8 cellular contexts compared by ENCODE assay signal in the genomic region with DNA sequence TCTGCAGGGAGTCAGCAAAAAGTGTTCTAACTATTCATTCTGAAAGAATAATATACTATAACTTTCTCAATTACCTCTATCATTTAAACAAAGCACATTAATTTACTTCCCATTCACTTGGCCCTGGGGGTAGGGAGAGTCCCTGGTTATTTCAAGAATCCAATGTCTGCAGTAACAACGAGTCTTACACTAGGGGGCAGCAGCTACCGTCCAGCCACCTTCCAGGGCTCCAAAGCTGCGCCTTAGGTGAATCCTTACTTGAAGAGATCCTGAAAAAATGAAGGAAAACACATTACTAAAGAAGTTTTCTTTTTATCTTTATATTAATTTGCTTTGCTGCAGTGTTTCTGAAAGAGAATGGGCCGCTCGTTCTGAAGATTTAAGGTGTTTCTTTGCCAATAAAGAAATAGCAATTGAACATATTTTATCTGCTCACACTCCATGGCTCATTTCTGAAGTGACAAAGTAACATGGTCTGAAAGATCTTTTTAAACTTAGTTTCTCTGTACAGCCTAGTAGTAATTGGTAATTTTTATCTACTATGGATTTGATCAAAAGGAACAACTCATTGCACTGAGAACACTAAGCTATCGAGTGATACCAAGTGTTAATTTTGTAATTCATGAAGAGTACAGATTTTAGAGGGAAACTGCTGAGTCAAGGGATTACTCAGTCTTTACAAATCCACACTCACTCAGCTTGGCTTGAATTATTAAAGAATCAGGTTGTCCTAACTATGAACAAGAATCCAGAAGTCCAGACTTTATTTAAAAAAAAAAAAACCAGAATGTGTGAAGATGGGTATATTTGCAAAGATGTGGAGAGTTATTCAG. TPM values are rescaled to one million over a fixed set of nuclear protein-coding genes. Genes with fewer than 3 reads are reported as not detected.
DNase-seq lines count a peak whose midpoint lies in the region; ATAC-seq and TF ChIP-seq lines count a peak whose summit lies in the region.

No MANE protein-coding gene starts in this region.

- ATAC-seq in GM19395 (IDR thresholded peaks at IDR 0.05; ENCODE audit: unreplicated experiment) (peak; percentile 79), IMR-90 (ENCODE audit: low read depth) (peak; percentile 99), Panc1 (peak; percentile 99)

- in situ Hi-C loops in IMR-90 (cut with MboI; ENCODE audit: low sequenced_read_pairs) (no loop called here), Panc1 (cut with HindIII; ENCODE audit: low pct_unique_long_range_greater_than_20kb, low sequenced_read_pairs) (no loop called here)

- H2BK5ac ChIP-seq in IMR-90 (ENCODE audit: low read depth, low read length, poor library complexity, severe bottlenecking): no peak overlapping the region

- H3K4me1 Mint-ChIP-seq in neural crest cell: no peaks in the 10 kb centered on the region

- H2AK5ac ChIP-seq in IMR-90 (ENCODE audit: low read depth, low read length): no peak overlapping the region

- no peak overlapping the region for H3K18ac ChIP-seq in IMR-90 (ENCODE audit: low read depth, low read length)

- H3K27me3 ChIP-seq in IMR-90 (ENCODE audit: control insufficient read depth, insufficient read depth, low read length): no peaks in the 10 kb centered on the region
- H3K27me3 ChIP-seq in Panc1 (ENCODE audit: control insufficient read depth, insufficient read depth, low read length): no peaks in the 10 kb centered on the region
- no peaks in the 10 kb centered on the region for H3K27me3 ChIP-seq in fibroblast of lung (ENCODE audit: control insufficient read depth, insufficient read depth, low read length)
- H3K27me3 ChIP-seq in tibial artery: no peaks in the 10 kb centered on the region

- CTCF ChIA-PET in IMR-90 (lab: Yijun Ruan, JAX): interaction anchor here (0.6 to 1.5 kb wide), 9 partner anchors 10 to 1189 kb away, joined by 3 to 5 read pairs (median 3); no protein-coding TSS in a partner anchor
- CTCF ChIA-PET in Panc1 (lab: Charles Lee): interaction anchor here (0.6 to 1.6 kb wide), 11 partner anchors 16 to 1272 kb away, joined by 3 to 7 read pairs (median 4); no protein-coding TSS in a partner anchor

- no peak overlapping the region for H3K27ac Mint-ChIP-seq in neural crest cell (ENCODE audit: unreplicated experiment)

- no peak overlapping the region for H2BK20ac ChIP-seq in IMR-90 (ENCODE audit: low read depth, low read length)

- H3K4ac ChIP-seq in IMR-90 (ENCODE audit: low read depth, low read length): no peak overlapping the region

- dilution Hi-C loops in IMR-90 (cut with HindIII; ENCODE audit: low sequenced_read_pairs, unreplicated experiment): no loop called here

- H3K4me2 ChIP-seq in IMR-90 (ENCODE audit: low read depth, low read length) (no peak overlapping the region), fibroblast of lung (ENCODE audit: extremely low read depth, insufficient read depth, low read length) (no peak overlapping the region)

- H3K4me1 ChIP-seq in IMR-90 (ENCODE audit: control insufficient read depth, insufficient read depth, low read length) (no peaks in the 10 kb centered on the region), Panc1 (ENCODE audit: control insufficient read depth, insufficient read depth, low read length) (peaks cover 36% of the 10 kb centered on the region), fibroblast of lung (ENCODE audit: control insufficient read depth, extremely low read depth, insufficient read depth, low read length) (peaks cover 2% of the 10 kb centered on the region), tibial artery (no peaks in the 10 kb centered on the region)

- WGBS in IMR-90 (ENCODE audit: extremely low coverage in 2 of 2, insufficient read length in 1 of 2), 2 experiments: no CpG with 5 or more reads among the region's 6 CpGs

- H4K5ac ChIP-seq in IMR-90 (ENCODE audit: low read depth, low read length): no peak overlapping the region

- DNase-seq in C1 segment of cervical spinal cord (lab: John Stamatoyannopoulos, UW) (peak in 12 of 14 donors; percentile 13 to 70 (median 56)), IMR-90 (peak; percentile 76), Panc1 (ENCODE audit: low read depth, low spot score) (peak; percentile 86), fibroblast of lung (ENCODE audit: low read depth in 2 of 2) (peak; percentile 71 to 81), neural crest cell (ENCODE audit: low read depth, low spot score) (peak; percentile 53), tibial artery (peak; percentile 54 to 84)
- peak; percentile 53 for DNase-seq in activated T-cell treated with anti-CD3 and anti-CD28 coated beads, Interleukin-2, amount 50 U/mL, for 1 hour

- TF ChIP-seq RAD21 in IMR-90 (IDR thresholded peaks at IDR 0.05; ENCODE audit: low read length): peak; percentile 94

- no peaks in the 10 kb centered on the region for H3K79me1 ChIP-seq in IMR-90 (ENCODE audit: low read depth in 1 of 2, low read length in 2 of 2)

- no peak overlapping the region for H3K14ac ChIP-seq in IMR-90 (replicated peaks; ENCODE audit: low read depth, low read length)

- H4K91ac ChIP-seq in IMR-90 (ENCODE audit: insufficient read depth, low read depth, low read length): no peak overlapping the region

- H3K56ac ChIP-seq in IMR-90 (ENCODE audit: extremely low read depth, insufficient read depth, low read length): no peak overlapping the region

- 0 out of 2 replicates have a peak, but pooled peaks have one; percentile 41 for TF ChIP-seq POLR2A in IMR-90 (IDR thresholded peaks at IDR 0.05; ENCODE audit: low read depth, low read length)

- H3K23ac ChIP-seq in IMR-90 (ENCODE audit: low read depth, low read length): no peak overlapping the region

- H3K27ac ChIP-seq in IMR-90 (ENCODE audit: insufficient read depth, low read length): no peak overlapping the region
- peak overlapping the region; percentile 91 for H3K27ac ChIP-seq in Panc1 (ENCODE audit: low read length)
- H3K27ac ChIP-seq in fibroblast of lung (ENCODE audit: insufficient read depth, low read length): no peak overlapping the region
- H3K27ac ChIP-seq in tibial artery: no peak overlapping the region

- no peaks in the 10 kb centered on the region for H3K36me3 Mint-ChIP-seq in neural crest cell (ENCODE audit: low read depth)

- H3K9ac ChIP-seq in IMR-90 (ENCODE audit: low read depth, low read length) (no peak overlapping the region), fibroblast of lung (ENCODE audit: insufficient read depth, low read length) (no peak overlapping the region)

- no peak overlapping the region for H2BK120ac ChIP-seq in IMR-90 (ENCODE audit: low read depth, low read length)

- BruUV-seq in IMR-90 (replicated peaks; lab: Mats Ljungman, UMichigan) (no TSS peak), Panc1 (replicated peaks; lab: Mats Ljungman, UMichigan) (no TSS peak)

- H3K9me1 ChIP-seq in IMR-90 (ENCODE audit: insufficient read depth, low read length): peaks cover 3% of the 10 kb centered on the region; the same call in 1 of the 2 replicates

- no peaks in the 10 kb centered on the region for H3K79me2 ChIP-seq in fibroblast of lung (ENCODE audit: control insufficient read depth, insufficient read depth, low read length)

- no peak overlapping the region for H3K4me3 Mint-ChIP-seq in neural crest cell

- no peaks in the 10 kb centered on the region for H3K27me3 Mint-ChIP-seq in neural crest cell (ENCODE audit: low read depth)

- no peak overlapping the region for H4K8ac ChIP-seq in IMR-90 (ENCODE audit: low read depth in 2 of 2, low read length in 2 of 2)

- no peaks in the 10 kb centered on the region for H4K20me1 ChIP-seq in IMR-90 (ENCODE audit: insufficient read depth, low read length)
- H4K20me1 ChIP-seq in fibroblast of lung (ENCODE audit: control insufficient read depth, extremely low read depth, insufficient read depth, low read length): no peaks in the 10 kb centered on the region

- H3K9me3 ChIP-seq in IMR-90 (ENCODE audit: control insufficient read depth, insufficient read depth, low read length): no peaks in the 10 kb centered on the region
- H3K9me3 ChIP-seq in Panc1 (ENCODE audit: control insufficient read depth, insufficient read depth, low read depth, low read length): no peaks in the 10 kb centered on the region
- no peaks in the 10 kb centered on the region for H3K9me3 ChIP-seq in fibroblast of lung (ENCODE audit: control insufficient read depth, insufficient read depth, low read depth, low read length)
- no peaks in the 10 kb centered on the region for H3K9me3 ChIP-seq in tibial artery

- POLR2A ChIA-PET in IMR-90 (lab: Charles Lee; ENCODE audit: unreplicated experiment) (no interaction called here), Panc1 (lab: Charles Lee) (interaction anchor here (0.6 kb wide), 2 partner anchors 21 to 41 kb away, joined by 3 read pairs; no protein-coding TSS in a partner anchor)

- H3K36me3 ChIP-seq in IMR-90 (ENCODE audit: control insufficient read depth, insufficient read depth, low read length) (no peaks in the 10 kb centered on the region), Panc1 (ENCODE audit: control insufficient read depth, insufficient read depth, low read length) (no peaks in the 10 kb centered on the region), fibroblast of lung (ENCODE audit: control insufficient read depth, insufficient read depth, low read length) (no peaks in the 10 kb centered on the region), tibial artery (no peaks in the 10 kb centered on the region)

- intact Hi-C loops in IMR-90 (cut with micrococcal nuclease): loop anchor here (1.0 to 10.0 kb wide), 3 partner anchors 554 to 788 kb away; no protein-coding TSS in a partner anchor
- intact Hi-C loops in Panc1 (cut with micrococcal nuclease; ENCODE audit: unreplicated experiment): loop anchor here (2.0 kb wide), 1 partner anchor 604 kb away; no protein-coding TSS in a partner anchor
- intact Hi-C loops in tibial artery (cut with DNase I; ENCODE audit: low total_unique reads): loop anchor here (10.0 kb wide), 2 partner anchors 518 to 548 kb away; no protein-coding TSS in a partner anchor

- no peak overlapping the region for H2AK9ac ChIP-seq in IMR-90 (replicated peaks; ENCODE audit: low read depth, low read length, poor library complexity)

- no peak overlapping the region for H2BK15ac ChIP-seq in IMR-90 (ENCODE audit: low read depth, low read length)

- TF ChIP-seq CTCF in IMR-90 (conservative IDR thresholded peaks at IDR 0.05; ENCODE audit: low read depth, low read length): peak; percentile 94
- peak; percentile 100 for TF ChIP-seq CTCF in Panc1 (IDR thresholded peaks at IDR 0.05)
- TF ChIP-seq CTCF in fibroblast of lung (conservative IDR thresholded peaks at IDR 0.05 in 1 of 2, IDR thresholded peaks at IDR 0.05 in 1 of 2; ENCODE audit: low read depth in 1 of 2, low read length in 2 of 2): peak; percentile 91 to 93
- peak; percentile 100 for TF ChIP-seq CTCF in neural crest cell (conservative IDR thresholded peaks at IDR 0.05)
- peak; percentile 88 to 92 for TF ChIP-seq CTCF in tibial artery (IDR thresholded peaks at IDR 0.05)

- H3K4me3 ChIP-seq in IMR-90 (ENCODE audit: insufficient read depth, low read depth, low read length) (no peak overlapping the region), Panc1 (ENCODE audit: low read depth in 2 of 2, low read length in 2 of 2) (no peak overlapping the region), fibroblast of lung (replicated peaks in 1 of 4; ENCODE audit: control extremely low read depth in 1 of 4, insufficient read depth in 1 of 4, low read depth in 3 of 4, low read length in 4 of 4) (no peak overlapping the region), tibial artery (no peak overlapping the region)

- H2AFZ ChIP-seq in IMR-90 (replicated peaks; ENCODE audit: low read length, poor library complexity) (no peak overlapping the region), fibroblast of lung (ENCODE audit: low read length) (no peak overlapping the region)

- H3K9me3 Mint-ChIP-seq in neural crest cell: no peaks in the 10 kb centered on the region

RNA-seq across cellular contexts. Expression of a gene that starts 27.6 kb away (rescaled TPM):
- total RNA-seq in IMR-90 (2012; rRNA removed) (0.72 and 1.1 TPM in 2 replicates), Panc1 (2021; ENCODE audit: unreplicated experiment) (147 TPM), fibroblast of lung (0.51 and 2.3 TPM in 2 replicates), neural crest cell (0.65 TPM in 1 of 2 replicates, not detected in the other)
- polyA plus RNA-seq in IMR-90 (2012; rRNA removed) (3.8 and 5.2 TPM in 2 replicates), fibroblast of lung (2.4 and 7.4 TPM in 2 replicates)
- polyA plus RNA-seq in IMR-90 (2012; cell fraction: cytosol; rRNA removed): 0.64 and 1.6 TPM in 2 replicates
- polyA plus RNA-seq in IMR-90 (2012; cell fraction: nucleus; rRNA removed; ENCODE audit: low replicate concordance): 5.6 and 8.7 TPM in 2 replicates
- 88.0 TPM for polyA plus RNA-seq in Panc1 (2012; ENCODE audit: insufficient read length)
- 2.9 and 5.8 TPM in 2 replicates for polyA plus RNA-seq in fibroblast of lung (2012)
- polyA minus RNA-seq in fibroblast of lung (ENCODE audit: low replicate concordance): 1.1 and 15.1 TPM in 2 replicates

Comparison
In these comparisons a context has a peak if more than half of its experiments do, and no peak if none do; other contexts are left out.
1. RNA of a gene that starts 27.6 kb away (total RNA-seq): 147 TPM in Panc1 (single experiment); 0.51 to 2.3 TPM in fibroblast of lung, 0.72 to 1.1 TPM in IMR-90 and 0.65 TPM in neural crest cell; every median in the first group is over 10 times any median in the second.
2. Peak in every context shown above with its lines, with median percentiles within 50 percentile points of each other: DNase-seq, ATAC-seq and CTCF ChIP-seq.